In the genomic region with DNA sequence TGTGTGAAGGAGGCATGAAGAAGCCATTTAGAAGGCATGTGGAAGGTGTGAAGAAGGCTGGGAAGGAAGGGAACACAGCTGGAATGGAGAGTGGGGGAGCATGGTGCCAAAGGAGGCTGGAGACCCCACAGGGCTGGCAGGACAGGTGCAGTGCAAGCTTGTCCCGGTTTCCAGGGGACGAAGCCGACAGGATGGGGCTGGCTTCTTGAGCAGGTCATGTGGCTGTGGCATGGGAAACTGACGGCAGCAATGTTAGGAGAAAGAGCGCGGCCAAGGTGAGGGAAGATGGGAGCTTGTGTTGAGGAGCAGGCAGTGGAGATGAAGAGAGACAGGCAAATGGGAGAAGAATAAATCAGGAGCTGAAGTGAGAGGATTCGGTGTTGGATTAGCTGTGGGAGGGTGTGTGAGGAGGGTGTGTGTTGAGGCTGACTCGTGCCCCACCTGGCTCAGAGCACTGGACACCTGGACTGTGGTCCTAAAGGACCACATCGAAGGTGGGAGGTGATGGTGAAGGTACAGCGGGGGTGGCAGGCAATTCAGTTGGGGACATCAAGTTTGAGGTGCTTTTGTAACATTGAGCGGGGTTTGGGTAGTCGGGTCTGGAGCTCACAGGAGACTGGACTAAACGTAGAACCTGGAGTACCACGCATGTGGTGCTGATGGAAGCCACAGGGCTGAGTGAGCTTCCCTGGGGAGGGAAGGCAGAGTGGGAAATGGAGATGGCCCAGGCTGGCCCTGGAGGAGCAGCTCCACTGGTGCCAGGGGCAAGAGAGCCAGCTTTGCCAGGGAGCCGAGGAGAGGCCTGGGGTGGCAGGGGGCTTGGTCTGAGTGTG, we compare ENCODE assay signal across 24 cellular contexts.
"Had no signal": no experiment of that assay in that cellular context is flagged by ENCODE, and none has a peak within 500 bp of the region (broad histone marks: within the 10 kb centered on the region; RNA-seq: fewer than 3 reads in every experiment).

No MANE protein-coding gene starts in this region.

- H3K4me3 ChIP-seq: MG63 had no signal

- H3K4me3 Mint-ChIP-seq: activated CD4-positive, alpha-beta memory T cell treated with anti-CD3 and anti-CD28 coated beads, Interleukin-2, amount 10 ng/mL, durations not matched to agents 7 days and 5 days; activated CD4-positive, alpha-beta T cell treated with anti-CD3 and anti-CD28 coated beads for 36 hours; activated naive CD4-positive, alpha-beta T cell treated with anti-CD3 and anti-CD28 coated beads for 36 hours; activated naive CD8-positive, alpha-beta T cell; activated T-helper 17 cell treated with anti-CD3 and anti-CD28 coated beads, Interleukin-2, amount 50 U/mL, for 72 hours; brain; T-helper 17 cell; WTC11 had no signal

- FAIRE-seq: astrocyte had no signal

- H3K27me3 ChIP-seq: MG63 had no signal

- H3K9me3 Mint-ChIP-seq: activated CD4-positive, alpha-beta memory T cell treated with anti-CD3 and anti-CD28 coated beads, Interleukin-2, amount 10 ng/mL, durations not matched to agents 7 days and 5 days; activated naive CD4-positive, alpha-beta T cell treated with anti-CD3 and anti-CD28 coated beads for 36 hours; activated T-helper 17 cell treated with anti-CD3 and anti-CD28 coated beads, Interleukin-2, amount 50 U/mL, for 72 hours; brain; WTC11 had no signal

- H3K27me3 Mint-ChIP-seq: activated CD4-positive, alpha-beta T cell treated with anti-CD3 and anti-CD28 coated beads for 36 hours; activated naive CD8-positive, alpha-beta T cell; activated T-helper 17 cell treated with anti-CD3 and anti-CD28 coated beads, Interleukin-2, amount 50 U/mL, for 72 hours; brain; T-helper 17 cell had no signal

- H3K36me3 Mint-ChIP-seq: activated naive CD8-positive, alpha-beta T cell; brain; WTC11 had no signal

- H3K4me1 Mint-ChIP-seq: activated T-helper 17 cell treated with anti-CD3 and anti-CD28 coated beads, Interleukin-2, amount 50 U/mL, for 72 hours; WTC11 had no signal

- DNase-seq: activated CD4-positive, alpha-beta memory T cell treated with anti-CD3 and anti-CD28 coated beads, Interleukin-2, amount 10 ng/mL, durations not matched to agents 7 days and 5 days; activated CD4-positive, alpha-beta T cell treated with anti-CD3 and anti-CD28 coated beads for 36 hours; activated CD4-positive, alpha-beta T cell treated with anti-CD3 and anti-CD28 coated beads, Interleukin-2, amount 50 U/mL, for 1 hour; activated gamma-delta T cell; activated naive CD4-positive, alpha-beta T cell treated with anti-CD3 and anti-CD28 coated beads for 36 hours; activated T-cell treated with anti-CD3 and anti-CD28 coated beads for 4 hours; activated T-cell treated with anti-CD3 and anti-CD28 coated beads, Interleukin-2, amount 50 U/mL, for 48 hours; amygdala; cerebellar nuclear complex; MG63; NCI-H1105; NCI-H1436 treated with DMSO at 0.1 percent for 48 hours; NCI-H187; NCI-H2081; NCI-H510A treated with DMSO at 0.1 percent for 48 hours; SIG-M5; T-helper 17 cell; T-helper 9 cell had no signal

- H3K9me3 ChIP-seq: MG63 had no signal

- ATAC-seq: activated CD4-positive, alpha-beta T cell treated with anti-CD3 and anti-CD28 coated beads for 36 hours; activated T-helper 17 cell treated with anti-CD3 and anti-CD28 coated beads, Interleukin-2, amount 50 U/mL, for 72 hours; T-helper 17 cell; WTC11 had no signal

- H3K4me2 ChIP-seq: KMS-11 had no signal

- H3K36me3 ChIP-seq: MG63 had no signal

- H3K27ac Mint-ChIP-seq: activated CD4-positive, alpha-beta memory T cell treated with anti-CD3 and anti-CD28 coated beads, Interleukin-2, amount 10 ng/mL, durations not matched to agents 7 days and 5 days; activated CD4-positive, alpha-beta T cell treated with anti-CD3 and anti-CD28 coated beads for 36 hours; activated naive CD4-positive, alpha-beta T cell treated with anti-CD3 and anti-CD28 coated beads for 36 hours; activated naive CD8-positive, alpha-beta T cell; activated T-helper 17 cell treated with anti-CD3 and anti-CD28 coated beads, Interleukin-2, amount 50 U/mL, for 72 hours; brain; T-helper 17 cell; WTC11 had no signal

- H3K9ac ChIP-seq: KMS-11 had no signal

- H3K27ac ChIP-seq: KMS-11 had no signal
